In genomic region chr4:180675368-180675675, GRCh38 we compare ENCODE assay signal across 13 cellular contexts.
DNase-seq lines count a peak whose midpoint lies in the region; TF ChIP-seq lines count a peak whose summit lies in the region.
"Had no signal": no experiment of that assay in that cellular context is flagged by ENCODE, and none has a peak within 500 bp of the region (broad histone marks: within the 10 kb centered on the region; RNA-seq: fewer than 3 reads in every experiment).

No MANE protein-coding gene starts in this region.

- H3K4me3 Mint-ChIP-seq in neural progenitor cell, result no peak overlapping the region
- H3K4me3 Mint-ChIP-seq: H9; T-helper 2 cell treated with Interferon-gamma antibody and Interleukin-4, amounts not matched to agents 5 μg/mL and 100 μg/mL, for 36 hours had no signal

- H4K20me1 ChIP-seq in Loucy (ENCODE audit: insufficient read depth, low read length, poor library complexity, severe bottlenecking) (no peaks in the 10 kb centered on the region), OCI-LY7 (ENCODE audit: insufficient read depth, low read length) (no peaks in the 10 kb centered on the region), neural progenitor cell (ENCODE audit: low read depth) (no peaks in the 10 kb centered on the region)

- no peaks in the 10 kb centered on the region for H3K36me3 Mint-ChIP-seq in neural progenitor cell

- H3F3A ChIP-seq in Loucy (ENCODE audit: low read depth) (no peaks in the 10 kb centered on the region), neural progenitor cell (ENCODE audit: low read depth) (no peaks in the 10 kb centered on the region)

- H3K4me1 Mint-ChIP-seq in neural progenitor cell, result peaks cover 6% of the 10 kb centered on the region

- H3K79me2 ChIP-seq in Loucy (ENCODE audit: insufficient read depth, low read length) (no peaks in the 10 kb centered on the region), OCI-LY7 (ENCODE audit: insufficient read depth, low read depth, low read length) (no peaks in the 10 kb centered on the region), neural progenitor cell (ENCODE audit: low read depth) (no peaks in the 10 kb centered on the region)

- BruUV-seq in OCI-LY7 (replicated peaks; lab: Mats Ljungman, UMichigan), result no TSS peak

- no peak overlapping the region for H3K27ac Mint-ChIP-seq in neural progenitor cell
- H3K27ac Mint-ChIP-seq: T-helper 2 cell treated with Interferon-gamma antibody and Interleukin-4, amounts not matched to agents 5 μg/mL and 100 μg/mL, for 36 hours had no signal

- CTCF ChIA-PET in OCI-LY7 (lab: Charles Lee; ENCODE audit: unreplicated experiment), result no interaction called here

- no peak overlapping the region for H3K9ac ChIP-seq in Loucy (ENCODE audit: low read depth, low read length, poor library complexity, severe bottlenecking)
- H3K9ac ChIP-seq in neural progenitor cell, result no peak overlapping the region

- peaks cover 2% of the 10 kb centered on the region for H3K27me3 Mint-ChIP-seq in neural progenitor cell (ENCODE audit: insufficient read depth, low read depth)

- H3K27ac ChIP-seq in OCI-LY7 (ENCODE audit: low read depth, low read length, poor library complexity, severe bottlenecking), result peak overlapping the region; percentile 99
- no peak overlapping the region for H3K27ac ChIP-seq in neural progenitor cell

- H2AFZ ChIP-seq in Loucy (ENCODE audit: low read length) (peak overlapping the region; percentile 31; the same call in 1 of the 2 replicates), OCI-LY7 (ENCODE audit: low read length) (peak overlapping the region; percentile 71; the same call in 1 of the 2 replicates), neural progenitor cell (replicated peaks) (peak overlapping the region; percentile 34)

- H3K36me3 ChIP-seq in Loucy (ENCODE audit: insufficient read depth, low read length) (no peaks in the 10 kb centered on the region), OCI-LY7 (ENCODE audit: insufficient read depth, low read length) (peaks cover 29% of the 10 kb centered on the region), neural progenitor cell (no peaks in the 10 kb centered on the region)
- H3K36me3 ChIP-seq: BE2C had no signal

- H3K4me1 ChIP-seq in Loucy (ENCODE audit: insufficient read depth, low read length, poor library complexity, severe bottlenecking), result peaks cover 10% of the 10 kb centered on the region
- peaks cover 52% of the 10 kb centered on the region for H3K4me1 ChIP-seq in OCI-LY7 (ENCODE audit: insufficient read depth, low read length, poor library complexity, severe bottlenecking)
- peaks cover 14% of the 10 kb centered on the region for H3K4me1 ChIP-seq in neural progenitor cell

- H3K9me3 ChIP-seq in Loucy (ENCODE audit: insufficient read depth, low read depth, low read length) (no peaks in the 10 kb centered on the region), OCI-LY7 (ENCODE audit: low read length) (peaks cover 5% of the 10 kb centered on the region; the same call in 1 of the 2 replicates), neural progenitor cell (ENCODE audit: low read depth) (no peaks in the 10 kb centered on the region)
- H3K9me3 ChIP-seq: BE2C had no signal

- H3K4me2 ChIP-seq in Loucy (ENCODE audit: low read depth, low read length, poor library complexity, severe bottlenecking) (peak overlapping the region; percentile 56), OCI-LY7 (ENCODE audit: low read length) (peak overlapping the region; percentile 64), neural progenitor cell (peak overlapping the region; percentile 19)

- H3K4me3 ChIP-seq in Loucy (ENCODE audit: low read length, poor library complexity, severe bottlenecking), result peak overlapping the region; percentile 27
- H3K4me3 ChIP-seq in OCI-LY7 (ENCODE audit: low read depth, low read length, poor library complexity, severe bottlenecking), result peak overlapping the region; percentile 44
- H3K4me3 ChIP-seq in neural progenitor cell, result no peak overlapping the region

- H3K9me2 ChIP-seq in Loucy (replicated peaks; ENCODE audit: low read depth, low read length) (no peaks in the 10 kb centered on the region), OCI-LY7 (ENCODE audit: insufficient read depth, low read length) (no peaks in the 10 kb centered on the region)

- DNase-seq in NCI-H2081 (lab: John Stamatoyannopoulos, UW) (peak; percentile 66 to 87), OCI-LY7 (ENCODE audit: low spot score) (peak; percentile 92), neural progenitor cell (ENCODE audit: low spot score) (no peak), NCI-H526 (lab: John Stamatoyannopoulos, UW) (no peak), epidermal melanocyte (ENCODE audit: insufficient read length, low spot score) (no peak), RKO (ENCODE audit: low spot score) (no peak)
- DNase-seq: BE2C, EL, H9, NCI-H2171, NCI-H510A had no signal

- H3K27me3 ChIP-seq in Loucy (ENCODE audit: insufficient read depth, low read length, poor library complexity, severe bottlenecking) (no peaks in the 10 kb centered on the region), neural progenitor cell (no peaks in the 10 kb centered on the region)
- H3K27me3 ChIP-seq: BE2C had no signal

- intact Hi-C loops in OCI-LY7 (cut with micrococcal nuclease; ENCODE audit: unreplicated experiment), result loop anchor here (1.0 kb wide), 1 partner anchor 59 kb away; no protein-coding TSS in a partner anchor

- H3K9me3 Mint-ChIP-seq in neural progenitor cell, result no peaks in the 10 kb centered on the region
- H3K9me3 Mint-ChIP-seq: H9; T-helper 2 cell treated with Interferon-gamma antibody and Interleukin-4, amounts not matched to agents 5 μg/mL and 100 μg/mL, for 36 hours had no signal

- POLR2A ChIA-PET in OCI-LY7 (lab: Charles Lee), result interaction anchor here (0.6 to 3.2 kb wide), 5 partner anchors 8 to 139 kb away, joined by 3 to 23 read pairs (median 4); no protein-coding TSS in a partner anchor

- TF ChIP-seq CTCF in Loucy (conservative IDR thresholded peaks at IDR 0.05; ENCODE audit: low read length), result no peak
- TF ChIP-seq CTCF in OCI-LY7 (conservative IDR thresholded peaks at IDR 0.05; ENCODE audit: low read length), result no peak
- no peak for TF ChIP-seq CTCF in neural progenitor cell (IDR thresholded peaks at IDR 0.05)

Comparison
In these comparisons a context has a peak if more than half of its experiments do, and no peak if none do; other contexts are left out.
1. DNase-seq: peak in NCI-H2081 (2 of 2) and OCI-LY7 (single experiment); none in neural progenitor cell (single experiment), NCI-H526 (0 of 2), epidermal melanocyte (single experiment) and RKO (single experiment).
2. Peak in every context shown above with its lines, with median percentiles within 50 percentile points of each other: H2AFZ ChIP-seq and H3K4me2 ChIP-seq.